8 cellular contexts compared by ENCODE assay signal in the genomic region with DNA sequence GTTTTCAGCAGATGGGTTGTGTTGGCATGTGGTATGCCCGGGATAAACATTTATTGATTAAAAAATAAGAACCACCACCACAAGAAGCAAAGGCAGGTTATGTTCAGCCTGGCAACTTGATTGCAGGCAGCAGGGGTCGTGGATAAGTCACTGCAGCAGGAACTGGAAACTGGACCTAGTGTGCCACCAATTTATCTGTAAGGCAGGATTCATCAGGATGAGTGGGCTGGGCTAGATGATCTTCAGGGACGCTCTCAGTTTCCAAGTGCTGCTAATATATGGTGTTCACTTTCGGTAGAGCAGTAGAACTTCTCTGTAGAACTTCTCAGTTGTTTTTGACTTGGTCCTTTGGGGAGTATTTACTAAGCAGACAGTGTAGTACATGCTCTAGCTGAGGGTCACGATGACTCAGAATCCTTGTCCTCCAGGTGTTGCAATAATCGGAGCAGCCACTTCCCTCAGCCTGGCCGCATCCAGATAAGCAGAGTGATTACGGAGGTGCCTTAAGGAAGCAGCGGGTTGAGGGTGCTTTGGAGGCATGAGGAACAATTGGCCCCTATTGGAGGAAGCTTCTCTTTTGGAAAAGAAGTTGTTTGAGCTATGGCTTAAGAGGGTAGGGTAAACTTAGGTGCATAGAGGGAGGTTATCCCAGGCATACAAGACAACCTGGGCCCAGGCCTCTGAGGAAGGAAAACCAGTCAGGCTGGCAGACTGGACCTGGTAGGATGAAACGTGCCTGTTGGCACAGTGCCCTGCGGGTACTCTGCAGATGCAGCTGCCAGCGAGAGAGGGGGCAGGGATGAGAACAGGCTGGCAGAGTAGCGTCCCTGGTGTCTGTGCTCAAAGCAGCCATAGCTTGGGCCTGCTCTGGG.
A peak's percentile ranks its signal among the peaks of the same experiment; 100 is the strongest.
DNase-seq lines count a peak whose midpoint lies in the region; ATAC-seq, FAIRE-seq and TF ChIP-seq lines count a peak whose summit lies in the region.

No MANE protein-coding gene starts in this region.

- H3K9me3 ChIP-seq in osteoblast (ENCODE audit: low read depth, low read length): no peaks in the 10 kb centered on the region

- H3K4me1 ChIP-seq in mesendoderm (ENCODE audit: control insufficient read depth, low read depth, low read length): peaks cover 2% of the 10 kb centered on the region
- H3K4me1 ChIP-seq in osteoblast (ENCODE audit: insufficient read depth, low read length): peaks cover 38% of the 10 kb centered on the region

- H2AFZ ChIP-seq in osteoblast (ENCODE audit: low read length): no peak overlapping the region

- peak; percentile 73 for FAIRE-seq in bronchial epithelial cell (lab: Jason Lieb, UNC)
- no peak for FAIRE-seq in frontal cortex (lab: Jason Lieb, UNC)

- no peak overlapping the region for H3K4ac ChIP-seq in mesendoderm (ENCODE audit: low read depth, low read length)

- H4K20me1 ChIP-seq in osteoblast (ENCODE audit: insufficient read depth, low read length): no peaks in the 10 kb centered on the region

- H3K4me2 ChIP-seq in mesendoderm (ENCODE audit: low read length): no peak overlapping the region
- H3K4me2 ChIP-seq in osteoblast (ENCODE audit: insufficient read depth, low read length): no peak overlapping the region

- no peak overlapping the region for H2BK120ac ChIP-seq in mesendoderm (ENCODE audit: low read depth, low read length)

- no peaks in the 10 kb centered on the region for H3K79me1 ChIP-seq in mesendoderm (ENCODE audit: low read length)

- no peak overlapping the region for H2AK5ac ChIP-seq in mesendoderm (ENCODE audit: low read length)

- H3K36me3 ChIP-seq in bronchial epithelial cell (ENCODE audit: control insufficient read depth, insufficient read depth, low read length) (peaks cover 2% of the 10 kb centered on the region), mesendoderm (ENCODE audit: control insufficient read depth, insufficient read depth, low read length) (no peaks in the 10 kb centered on the region), osteoblast (ENCODE audit: insufficient read depth, low read length) (peaks cover 18% of the 10 kb centered on the region)

- no peak overlapping the region for H3K18ac ChIP-seq in mesendoderm (ENCODE audit: low read length)

- no peak overlapping the region for H4K8ac ChIP-seq in mesendoderm (ENCODE audit: low read depth, low read length)

- no peak overlapping the region for H2BK15ac ChIP-seq in mesendoderm (replicated peaks; ENCODE audit: low read depth)

- no peaks in the 10 kb centered on the region for H3K27me3 ChIP-seq in bronchial epithelial cell (ENCODE audit: control insufficient read depth, insufficient read depth, low read length)
- no peaks in the 10 kb centered on the region for H3K27me3 ChIP-seq in mesendoderm (ENCODE audit: insufficient read depth, low read length, poor library complexity)
- H3K27me3 ChIP-seq in osteoblast (ENCODE audit: insufficient read depth, low read length): no peaks in the 10 kb centered on the region

- H3K4me3 ChIP-seq in bronchial epithelial cell (ENCODE audit: low read depth, low read length) (no peak overlapping the region), mesendoderm (ENCODE audit: low read length) (no peak overlapping the region), osteoblast (ENCODE audit: insufficient read depth, low read length) (no peak overlapping the region)

- no CpG with 5 or more reads among the region's 13 CpGs for WGBS in mesendoderm (ENCODE audit: extremely low coverage, insufficient coverage, low lambda C conversion rate)

- no peak overlapping the region for H4K5ac ChIP-seq in mesendoderm (ENCODE audit: low read length)

- no peak overlapping the region for H3K23ac ChIP-seq in mesendoderm (ENCODE audit: low read length)

- TF ChIP-seq CTCF in bronchial epithelial cell (IDR thresholded peaks at IDR 0.05; ENCODE audit: insufficient read depth, low read length, severe bottlenecking): peak; percentile 15
- TF ChIP-seq CTCF in osteoblast (IDR thresholded peaks at IDR 0.05; ENCODE audit: extremely low read depth, low read depth, low read length): no peak

- no peak for ATAC-seq in GM18519 (IDR thresholded peaks at IDR 0.05; ENCODE audit: low FRiP score, unreplicated experiment)

- no peak overlapping the region for H2BK5ac ChIP-seq in mesendoderm (ENCODE audit: low read length)

- no peak overlapping the region for H3K27ac ChIP-seq in mesendoderm (ENCODE audit: low read depth, low read length)
- no peak overlapping the region for H3K27ac ChIP-seq in osteoblast (ENCODE audit: low read depth, low read length)

- H3K79me2 ChIP-seq in mesendoderm (ENCODE audit: control insufficient read depth, insufficient read depth, low read length) (no peaks in the 10 kb centered on the region), osteoblast (ENCODE audit: insufficient read depth, low read length) (no peaks in the 10 kb centered on the region)

- H3K56ac ChIP-seq in mesendoderm (ENCODE audit: low read length): no peak overlapping the region

- no peak overlapping the region for H3K9ac ChIP-seq in mesendoderm (ENCODE audit: low read length)

- peak; percentile 90 for DNase-seq in H4 (ENCODE audit: low spot score)
- peak; percentile 14 for DNase-seq in NCI-H460 (ENCODE audit: extremely low read depth, low read depth)
- DNase-seq in bronchial epithelial cell (ENCODE audit: low read depth): peak; percentile 95
- DNase-seq in mesendoderm: peak; percentile 75
- no peak for DNase-seq in activated CD8-positive, alpha-beta memory T cell treated with anti-CD3 and anti-CD28 coated beads, Interleukin-2, amount 50 U/mL, for 4 hours
- no peak for DNase-seq in frontal cortex (ENCODE audit: low spot score in 2 of 2)
- DNase-seq in osteoblast (ENCODE audit: insufficient read length, low spot score, missing footprints): no peak

Comparison
In these comparisons a context has a peak if more than half of its experiments do, and no peak if none do; other contexts are left out.
1. DNase-seq: peak in H4 (single experiment), NCI-H460 (single experiment), bronchial epithelial cell (single experiment) and mesendoderm (single experiment); none in activated CD8-positive, alpha-beta memory T cell treated with anti-CD3 and anti-CD28 coated beads, Interleukin-2, amount 50 U/mL, for 4 hours (single experiment), frontal cortex (0 of 2) and osteoblast (single experiment).